Comparison of ENCODE assay signal across 1 cellular context in genomic region chr1:151165738-151166505, GRCh38.
TF ChIP-seq lines count a peak whose summit lies in the region.

Gene LYSMD1 (minus strand): TSS chr1:151165902. CDS start chr1:151165258, 644 bp downstream.
Gene SCNM1 (plus strand): TSS chr1:151166144. CDS start chr1:151166153, 9 bp downstream.

TF ChIP-seq in K562, 482 proteins besides CTCF, POLR2A, EP300 and RAD21 (continued from another document and continues in another):
- TF ChIP-seq ZBTB40 (IDR thresholded peaks at IDR 0.05) (peak; percentile 97), ZBTB40 (CRISPR knock-in tag; IDR thresholded peaks at IDR 0.05) (no peak), BDP1 (IDR thresholded peaks at IDR 0.05; ENCODE audit: insufficient read depth, insufficient read length) (no peak), ZBTB7A (IDR thresholded peaks at IDR 0.05; ENCODE audit: borderline replicate concordance, control insufficient read depth, low read depth, low read length) (no peak), ZZZ3 (IDR thresholded peaks at IDR 0.05) (peak; percentile 77), ZNF175 (CRISPR knock-in tag; IDR thresholded peaks at IDR 0.05; ENCODE audit: low read depth) (peak; percentile 87), MCM2 (IDR thresholded peaks at IDR 0.05; ENCODE audit: low read depth) (no peak), RREB1 (CRISPR knock-in tag; IDR thresholded peaks at IDR 0.05) (no peak), RFX1 (IDR thresholded peaks at IDR 0.05) (peak; percentile 50; the same call in 1 of the 2 replicates), MXI1 (IDR thresholded peaks at IDR 0.05; ENCODE audit: low read depth, low read length) (peak; percentile 39; the same call in 1 of the 2 replicates), MLLT1 (IDR thresholded peaks at IDR 0.05) (no peak; a peak in 1 of 4 replicates), YBX1 (IDR thresholded peaks at IDR 0.05) (no peak), ETS2 (tag; IDR thresholded peaks at IDR 0.05; ENCODE audit: borderline replicate concordance, poor library complexity, severe bottlenecking) (no peak), SMARCA4 (IDR thresholded peaks at IDR 0.05) (no peak), NR0B1 (IDR thresholded peaks at IDR 0.05; ENCODE audit: partially characterized antibody) (no peak), SFPQ (IDR thresholded peaks at IDR 0.05; ENCODE audit: low read depth, low read length) (no peak), E2F4 (CRISPR knock-in tag; IDR thresholded peaks at IDR 0.05; ENCODE audit: low read depth) (no peak), SIRT6 (IDR thresholded peaks at IDR 0.05; ENCODE audit: low read depth, low read length) (no peak), KDM4B (IDR thresholded peaks at IDR 0.05; ENCODE audit: borderline replicate concordance in 2 of 2, low read depth in 1 of 2) (peak in 1 of 2 experiments; percentile 92; a peak in 2 of 4 replicates), NFRKB (IDR thresholded peaks at IDR 0.05; ENCODE audit: low read depth) (no peak; the same call in 1 of the 2 replicates), CREM (IDR thresholded peaks at IDR 0.05; ENCODE audit: low read depth) (peak; percentile 96), ZNF41 (CRISPR knock-in tag; conservative IDR thresholded peaks at IDR 0.05) (no peak), TSHZ1 (CRISPR knock-in tag; IDR thresholded peaks at IDR 0.05) (no peak), MYBL2 (IDR thresholded peaks at IDR 0.05; ENCODE audit: low read depth) (no peak), MYBL2 (CRISPR knock-in tag; IDR thresholded peaks at IDR 0.05; ENCODE audit: borderline replicate concordance) (no peak), ZNF140 (CRISPR knock-in tag; IDR thresholded peaks at IDR 0.05) (no peak), PHF8 (IDR thresholded peaks at IDR 0.05; ENCODE audit: borderline replicate concordance, low read length) (peak; percentile 77; the same call in 1 of the 2 replicates), SMARCB1 (IDR thresholded peaks at IDR 0.05; ENCODE audit: insufficient read length, low read depth) (no peak)
